16 cellular contexts compared by ENCODE assay signal in the genomic region with DNA sequence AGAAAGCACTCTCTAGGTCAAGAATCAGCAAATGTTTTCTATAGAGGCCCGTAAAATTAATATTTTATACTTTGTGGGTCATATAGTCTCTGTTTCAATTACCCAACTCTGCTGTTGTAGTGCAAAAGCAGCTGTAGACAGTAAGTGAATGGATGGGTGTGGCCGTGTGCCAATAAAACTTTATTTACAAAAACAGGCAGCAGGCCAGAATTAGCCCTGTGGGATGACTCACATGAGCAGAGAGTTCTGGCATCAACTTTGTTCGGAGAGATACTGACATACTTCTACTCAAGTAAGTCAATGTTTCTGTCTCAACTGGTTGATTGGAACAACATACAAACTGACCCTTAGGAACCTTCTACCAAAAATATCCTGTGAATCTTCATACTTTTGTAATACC.
DNase-seq lines count a peak whose midpoint lies in the region; ATAC-seq, FAIRE-seq and TF ChIP-seq lines count a peak whose summit lies in the region.
"Had no signal": no experiment of that assay in that cellular context is flagged by ENCODE, and none has a peak within 500 bp of the region (broad histone marks: within the 10 kb centered on the region; RNA-seq: fewer than 3 reads in every experiment).

No MANE protein-coding gene starts in this region.

- TF ChIP-seq CTCF in MCF 10A (IDR thresholded peaks at IDR 0.05; ENCODE audit: unreplicated experiment) (no peak), mammary epithelial cell (conservative IDR thresholded peaks at IDR 0.05 in 1 of 2, IDR thresholded peaks at IDR 0.05 in 1 of 2; ENCODE audit: extremely low read depth in 1 of 2, insufficient read depth in 1 of 2, low read depth in 1 of 2, low read length in 2 of 2) (no peak), K562 (IDR thresholded peaks at IDR 0.05 in 2 of 3, conservative IDR thresholded peaks at IDR 0.05 in 1 of 3; ENCODE audit: insufficient read depth in 2 of 3, low read depth in 1 of 3, low read length in 3 of 3) (no peak), suprapubic skin (IDR thresholded peaks at IDR 0.05) (no peak), chondrocyte (IDR thresholded peaks at IDR 0.05) (no peak)

- H3K9me3 Mint-ChIP-seq in MCF 10A (ENCODE audit: unreplicated experiment), result no peaks in the 10 kb centered on the region
- peaks cover 3% of the 10 kb centered on the region for H3K9me3 Mint-ChIP-seq in chondrocyte (ENCODE audit: low read depth)
- H3K9me3 Mint-ChIP-seq: H9 had no signal

- dilution Hi-C loops in mammary epithelial cell (cut with HindIII; ENCODE audit: low sequenced_read_pairs), result no loop called here

- H2AK5ac ChIP-seq in mesenchymal stem cell (ENCODE audit: low read length, severe bottlenecking), result no peak overlapping the region

- CTCF ChIA-PET in MCF 10A (lab: Yijun Ruan, JAX) (interaction anchor here (0.7 kb wide), 1 partner anchor 27 kb away, joined by 3 read pairs; no protein-coding TSS in a partner anchor), mammary epithelial cell (lab: Charles Lee; ENCODE audit: low non-redundant PET) (no interaction called here), K562 (lab: Yijun Ruan, JAX; ENCODE audit: low intra/inter-chr PET ratio) (no interaction called here)

- H3K27me3 ChIP-seq in mammary epithelial cell (ENCODE audit: insufficient read depth, low read length) (no peaks in the 10 kb centered on the region), K562 (ENCODE audit: control insufficient read depth in 2 of 2, insufficient read depth in 2 of 2, low read length in 2 of 2) (peaks cover 11 to 27% of the 10 kb centered on the region in 2 experiments), mesenchymal stem cell (ENCODE audit: control insufficient read depth in 1 of 2, insufficient read depth in 1 of 2, low read length in 2 of 2) (no peaks in the 10 kb centered on the region), suprapubic skin (no peaks in the 10 kb centered on the region)

- no peak overlapping the region for H3K4me2 ChIP-seq in mammary epithelial cell (ENCODE audit: insufficient read depth, low read depth, low read length)
- H3K4me2 ChIP-seq in K562 (ENCODE audit: insufficient read depth, low read length), result no peak overlapping the region
- H3K4me2 ChIP-seq in mesenchymal stem cell (ENCODE audit: low read length, poor library complexity, severe bottlenecking), result no peak overlapping the region

- no peaks in the 10 kb centered on the region for H3K79me2 ChIP-seq in mammary epithelial cell (ENCODE audit: insufficient read depth, low read length)
- no peaks in the 10 kb centered on the region for H3K79me2 ChIP-seq in K562 (ENCODE audit: control insufficient read depth, insufficient read depth, low read length)

- no peak overlapping the region for H3K23ac ChIP-seq in mesenchymal stem cell (ENCODE audit: low read length in 2 of 2)

- no peak overlapping the region for H3K27ac ChIP-seq in mammary epithelial cell (ENCODE audit: insufficient read depth, low read depth, low read length)
- no peak overlapping the region for H3K27ac ChIP-seq in K562 (ENCODE audit: extremely low read depth, low read depth, low read length)
- H3K27ac ChIP-seq in mesenchymal stem cell (ENCODE audit: low read length, poor library complexity, severe bottlenecking), result no peak overlapping the region
- peak overlapping the region; percentile 30 for H3K27ac ChIP-seq in suprapubic skin

- no peak overlapping the region for H3K14ac ChIP-seq in mesenchymal stem cell (ENCODE audit: low read length in 2 of 2)

- no peak overlapping the region for H2BK120ac ChIP-seq in mesenchymal stem cell (ENCODE audit: low read depth, low read length)

- H3K9ac ChIP-seq in mammary epithelial cell (ENCODE audit: insufficient read depth, low read length) (no peak overlapping the region), K562 (ENCODE audit: insufficient read depth in 1 of 2, low read depth in 2 of 2, low read length in 2 of 2) (no peak overlapping the region), mesenchymal stem cell (ENCODE audit: low read length) (no peak overlapping the region)

- H3K79me1 ChIP-seq in mesenchymal stem cell (replicated peaks; ENCODE audit: low read length, poor library complexity, severe bottlenecking), result no peaks in the 10 kb centered on the region

- H3K9me3 ChIP-seq in mammary epithelial cell (replicated peaks; ENCODE audit: insufficient read depth, low read length), result no peaks in the 10 kb centered on the region
- H3K9me3 ChIP-seq in K562 (replicated peaks; ENCODE audit: control insufficient read depth, insufficient read depth, low read depth, low read length), result no peaks in the 10 kb centered on the region
- no peaks in the 10 kb centered on the region for H3K9me3 ChIP-seq in mesenchymal stem cell (ENCODE audit: control insufficient read depth, low read length)
- no peaks in the 10 kb centered on the region for H3K9me3 ChIP-seq in suprapubic skin
- H3K9me3 ChIP-seq: Caco-2 had no signal

- no peak for TF ChIP-seq POLR2A in K562 (conservative IDR thresholded peaks at IDR 0.05)
- no peak for TF ChIP-seq POLR2A in suprapubic skin (IDR thresholded peaks at IDR 0.05)

- no peaks in the 10 kb centered on the region for H3K36me3 ChIP-seq in mammary epithelial cell (ENCODE audit: insufficient read depth, low read length)
- H3K36me3 ChIP-seq in K562 (ENCODE audit: control insufficient read depth, insufficient read depth, low read length), result no peaks in the 10 kb centered on the region
- no peaks in the 10 kb centered on the region for H3K36me3 ChIP-seq in mesenchymal stem cell (ENCODE audit: control insufficient read depth in 1 of 2, insufficient read depth in 2 of 2, low read depth in 1 of 2, low read length in 2 of 2)
- H3K36me3 ChIP-seq in suprapubic skin, result no peaks in the 10 kb centered on the region

- intact Hi-C loops in MCF 10A (cut with micrococcal nuclease) (no loop called here), mammary epithelial cell (cut with micrococcal nuclease) (loop anchor here (10.0 kb wide), 1 partner anchor 610 kb away; no protein-coding TSS in a partner anchor), K562 (cut with micrococcal nuclease) (no loop called here)

- TF ChIP-seq RAD21 in K562 (CRISPR knock-in tag; conservative IDR thresholded peaks at IDR 0.05 in 1 of 2, IDR thresholded peaks at IDR 0.05 in 1 of 2), result no peak

- no peaks in the 10 kb centered on the region for H4K20me1 ChIP-seq in mammary epithelial cell (ENCODE audit: insufficient read depth, low read length)
- no peaks in the 10 kb centered on the region; the same call in 1 of the 2 replicates for H4K20me1 ChIP-seq in K562 (replicated peaks; ENCODE audit: control insufficient read depth, insufficient read depth, low read length)

- H2BK12ac ChIP-seq in mesenchymal stem cell (ENCODE audit: low read length in 2 of 2), result no peak overlapping the region

- H4K8ac ChIP-seq in mesenchymal stem cell (ENCODE audit: low read length), result no peak overlapping the region

- in situ Hi-C loops in mammary epithelial cell (cut with MboI; ENCODE audit: low sequenced_read_pairs in 2 of 2), result no loop called here
- in situ Hi-C loops in K562 (cut with MboI), result no loop called here

- H3K4me1 ChIP-seq in mammary epithelial cell (ENCODE audit: insufficient read depth, low read length) (peaks cover 31% of the 10 kb centered on the region), K562 (replicated peaks in 1 of 2; ENCODE audit: control insufficient read depth in 2 of 2, insufficient read depth in 2 of 2, low read length in 2 of 2) (no peaks in the 10 kb centered on the region), mesenchymal stem cell (ENCODE audit: control insufficient read depth, insufficient read depth, low read depth, low read length) (no peaks in the 10 kb centered on the region), suprapubic skin (peaks cover 4% of the 10 kb centered on the region)
- H3K4me1 ChIP-seq: Caco-2 had no signal

- H2AFZ ChIP-seq in mammary epithelial cell (ENCODE audit: low read depth, low read length), result no peak overlapping the region
- no peak overlapping the region for H2AFZ ChIP-seq in K562 (ENCODE audit: low read depth, low read length)
- H2AFZ ChIP-seq in mesenchymal stem cell (ENCODE audit: low read depth, low read length), result no peak overlapping the region

- FAIRE-seq in K562 (lab: Jason Lieb, UNC), result no peak

- no peak overlapping the region for H2BK5ac ChIP-seq in mesenchymal stem cell (ENCODE audit: low read depth, low read length, poor library complexity, severe bottlenecking)

- H2BK15ac ChIP-seq in mesenchymal stem cell (ENCODE audit: low read depth, poor library complexity, severe bottlenecking), result no peak overlapping the region

- no peak overlapping the region for H3K4ac ChIP-seq in mesenchymal stem cell (ENCODE audit: low read depth in 1 of 2, low read length in 2 of 2)

- BruUV-seq in MCF 10A (replicated peaks; lab: Mats Ljungman, UMichigan) (no TSS peak), mammary epithelial cell (replicated peaks; lab: Mats Ljungman, UMichigan) (no TSS peak), K562 (replicated peaks; lab: Mats Ljungman, UMichigan) (no TSS peak)

- H3K4me3 Mint-ChIP-seq in MCF 10A (ENCODE audit: unreplicated experiment), result no peak overlapping the region
- no peak overlapping the region for H3K4me3 Mint-ChIP-seq in chondrocyte (ENCODE audit: unreplicated experiment)
- H3K4me3 Mint-ChIP-seq: H9 had no signal

- H3K4me1 Mint-ChIP-seq in MCF 10A (ENCODE audit: insufficient read depth, unreplicated experiment), result no peaks in the 10 kb centered on the region
- peaks cover 22% of the 10 kb centered on the region for H3K4me1 Mint-ChIP-seq in chondrocyte (ENCODE audit: low read depth)

- TF ChIP-seq EP300 in K562 (IDR thresholded peaks at IDR 0.05; ENCODE audit: low read length), result no peak
- no peak for TF ChIP-seq EP300 in suprapubic skin (IDR thresholded peaks at IDR 0.05)

- DNase-seq in MCF 10A (ENCODE audit: unreplicated experiment) (peak; percentile 61), mammary epithelial cell (no peak), K562 (ENCODE audit: extremely low read depth in 1 of 4, low spot score in 3 of 4) (peak in 1 of 4 experiments; percentile 9), mesenchymal stem cell (peak; percentile 2), suprapubic skin (ENCODE audit: low spot score in 2 of 2) (no peak), SIG-M5 (lab: John Stamatoyannopoulos, UW) (no peak), chondrocyte (ENCODE audit: low spot score) (no peak), NCI-H2107 treated with DMSO at 0.1 percent for 48 hours (lab: John Stamatoyannopoulos, UW; ENCODE audit: unreplicated experiment) (no peak)
- DNase-seq: Caco-2; H9; NCI-H1092; NCI-H2107; NCI-H69; NK-92 treated with Interleukin-12 subunit alpha and Interleukin-12 subunit beta, amount 100 ng/mL, for 24 hours; OCI-M1; RPMI8226 had no signal

- WGBS in mammary epithelial cell (ENCODE audit: low coverage, missing lambda C conversion rate), result 73% methylated on average over 3 of the region's 3 CpGs
- 2% methylated on average over 3 of the region's 3 CpGs for WGBS in K562 (ENCODE audit: insufficient coverage, low coverage, missing lambda C conversion rate)
- WGBS in mesenchymal stem cell, result 36% methylated on average over 2 of the region's 3 CpGs
- 68% methylated on average over 3 of the region's 3 CpGs for WGBS in suprapubic skin

- H3K4me3 ChIP-seq in mammary epithelial cell (replicated peaks in 1 of 3; ENCODE audit: insufficient read depth in 1 of 3, low read depth in 2 of 3, low read length in 3 of 3) (no peak overlapping the region), K562 (no peak overlapping the region), mesenchymal stem cell (ENCODE audit: insufficient read depth in 1 of 2, low read depth in 1 of 2, low read length in 2 of 2) (no peak overlapping the region), suprapubic skin (no peak overlapping the region)

- H4K91ac ChIP-seq in mesenchymal stem cell (ENCODE audit: low read length), result no peak overlapping the region

- H3K27me3 Mint-ChIP-seq in MCF 10A (ENCODE audit: insufficient read depth, unreplicated experiment) (no peaks in the 10 kb centered on the region), chondrocyte (ENCODE audit: low read depth) (no peaks in the 10 kb centered on the region)

- H3K18ac ChIP-seq in mesenchymal stem cell (ENCODE audit: low read depth in 1 of 2, low read length in 2 of 2), result no peak overlapping the region

- no peaks in the 10 kb centered on the region for H3K9me1 ChIP-seq in K562 (ENCODE audit: control insufficient read depth, insufficient read depth, low read length)

- POLR2A ChIA-PET in MCF 10A (lab: Yijun Ruan, JAX) (interaction anchor here (0.6 kb wide), 2 partner anchors 505 to 1946 kb away, joined by 3 read pairs; no protein-coding TSS in a partner anchor), K562 (lab: Yijun Ruan, JAX) (interaction anchor here (0.6 kb wide), 1 partner anchor 35 kb away, joined by 3 read pairs; no protein-coding TSS in a partner anchor)

- H3K27ac Mint-ChIP-seq in MCF 10A (ENCODE audit: low read depth, unreplicated experiment), result no peak overlapping the region
- H3K27ac Mint-ChIP-seq in chondrocyte (ENCODE audit: unreplicated experiment), result no peak overlapping the region
- H3K27ac Mint-ChIP-seq: H9 had no signal

- H3K36me3 Mint-ChIP-seq in MCF 10A (ENCODE audit: insufficient read depth, unreplicated experiment) (peaks cover 8% of the 10 kb centered on the region), chondrocyte (ENCODE audit: low read depth) (no peaks in the 10 kb centered on the region)

- ATAC-seq in K562, result no peak

Comparison
In these comparisons a context has a peak if more than half of its experiments do, and no peak if none do; other contexts are left out.
1. DNase-seq: peak in MCF 10A (single experiment) and mesenchymal stem cell (single experiment); none in mammary epithelial cell (single experiment), suprapubic skin (0 of 2), SIG-M5 (single experiment), chondrocyte (single experiment) and NCI-H2107 treated with DMSO at 0.1 percent for 48 hours (single experiment).